11 cellular contexts compared by ENCODE assay signal in genomic region chr9:94919376-94920098, GRCh38.
DNase-seq lines count a peak whose midpoint lies in the region; ATAC-seq and TF ChIP-seq lines count a peak whose summit lies in the region.
"Had no signal": no experiment of that assay in that cellular context is flagged by ENCODE, and none has a peak within 500 bp of the region (broad histone marks: within the 10 kb centered on the region; RNA-seq: fewer than 3 reads in every experiment).

No MANE protein-coding gene starts in this region.

- no peak overlapping the region for H3K27ac ChIP-seq in endodermal cell (ENCODE audit: low read depth, low read length)
- peak overlapping the region; percentile 89 for H3K27ac ChIP-seq in vagina
- H3K27ac ChIP-seq in Peyer's patch: peak overlapping the region in 2 of 4 donors; percentile 76 to 79

- WGBS in endodermal cell (ENCODE audit: insufficient coverage in 1 of 2, insufficient read length in 1 of 2), 2 experiments: 88 to 89% methylated on average over 12 to 17 of the region's 17 CpGs

- TF ChIP-seq POLR2A in vagina (IDR thresholded peaks at IDR 0.05): no peak
- no peak for TF ChIP-seq POLR2A in Peyer's patch (IDR thresholded peaks at IDR 0.05)

- H3K27ac Mint-ChIP-seq in endodermal cell: peak overlapping the region; percentile 35
- peak overlapping the region; percentile 94 for H3K27ac Mint-ChIP-seq in mesothelial cell of epicardium
- H3K27ac Mint-ChIP-seq: T-cell had no signal

- H3K4me1 Mint-ChIP-seq in endodermal cell (peaks cover 38% of the 10 kb centered on the region), mesothelial cell of epicardium (peaks cover 89% of the 10 kb centered on the region)

- TF ChIP-seq CTCF in endodermal cell (conservative IDR thresholded peaks at IDR 0.05): no peak
- no peak for TF ChIP-seq CTCF in mesothelial cell of epicardium (IDR thresholded peaks at IDR 0.05; ENCODE audit: unreplicated experiment)
- no peak for TF ChIP-seq CTCF in vagina (IDR thresholded peaks at IDR 0.05)
- no peak for TF ChIP-seq CTCF in Peyer's patch (IDR thresholded peaks at IDR 0.05)

- ATAC-seq in Right ventricle myocardium superior (ENCODE audit: poor library complexity): peak; percentile 18
- no peak for ATAC-seq in HG03432 (IDR thresholded peaks at IDR 0.05; ENCODE audit: unreplicated experiment)
- ATAC-seq: T-cell had no signal

- H3K27me3 Mint-ChIP-seq in endodermal cell (ENCODE audit: insufficient read depth): no peaks in the 10 kb centered on the region
- no peaks in the 10 kb centered on the region for H3K27me3 Mint-ChIP-seq in mesothelial cell of epicardium (ENCODE audit: low read depth)
- H3K27me3 Mint-ChIP-seq: T-cell had no signal

- H3K4me1 ChIP-seq in endodermal cell (ENCODE audit: control insufficient read depth, insufficient read depth, low read length): peaks cover 9% of the 10 kb centered on the region
- H3K4me1 ChIP-seq in vagina: peaks cover 85% of the 10 kb centered on the region
- H3K4me1 ChIP-seq in Peyer's patch: no peaks in the 10 kb centered on the region

- H3K36me3 ChIP-seq in endodermal cell (ENCODE audit: control insufficient read depth, insufficient read depth, low read length): no peaks in the 10 kb centered on the region
- H3K36me3 ChIP-seq in vagina: no peaks in the 10 kb centered on the region
- H3K36me3 ChIP-seq in Peyer's patch: no peaks in the 10 kb centered on the region

- H3K36me3 Mint-ChIP-seq in endodermal cell (ENCODE audit: low read depth): peaks cover 2% of the 10 kb centered on the region
- H3K36me3 Mint-ChIP-seq in mesothelial cell of epicardium: no peaks in the 10 kb centered on the region

- DNase-seq in Right ventricle myocardium superior: no peak
- DNase-seq in cardiac septum (ENCODE audit: low spot score): no peak
- DNase-seq in endodermal cell: peak; percentile 53
- DNase-seq in mesothelial cell of epicardium (ENCODE audit: low spot score in 2 of 2, unreplicated experiment in 2 of 2): peak in 1 of 2 experiments; percentile 41
- DNase-seq in vagina (ENCODE audit: extremely low spot score in 2 of 2): no peak
- no peak for DNase-seq in stimulated activated CD4-positive, alpha-beta T cell treated with anti-CD3 and anti-CD28 coated beads, Interleukin-1b, Interleukin-23, amount 100 ng/mL, for 48 hours
- no peak for DNase-seq in Peyer's patch
- DNase-seq: effector CD4-positive, alpha-beta T cell; NCI-H1694 treated with DMSO at 0.1 percent for 48 hours; T-cell had no signal

- H3K4me3 ChIP-seq in endodermal cell (ENCODE audit: low read length) (no peak overlapping the region), vagina (no peak overlapping the region), Peyer's patch (no peak overlapping the region)

- no peak overlapping the region for H3K4me3 Mint-ChIP-seq in endodermal cell
- peak overlapping the region; percentile 2 for H3K4me3 Mint-ChIP-seq in mesothelial cell of epicardium
- H3K4me3 Mint-ChIP-seq: T-cell had no signal

- H3K27me3 ChIP-seq in endodermal cell (ENCODE audit: control insufficient read depth, insufficient read depth, low read length, poor library complexity, severe bottlenecking): no peaks in the 10 kb centered on the region
- no peaks in the 10 kb centered on the region for H3K27me3 ChIP-seq in vagina
- H3K27me3 ChIP-seq in Peyer's patch: no peaks in the 10 kb centered on the region

- H3K9ac ChIP-seq in endodermal cell (ENCODE audit: extremely low read depth, low read length, poor library complexity, severe bottlenecking): no peak overlapping the region

- H3K9me3 Mint-ChIP-seq in endodermal cell (no peaks in the 10 kb centered on the region), mesothelial cell of epicardium (no peaks in the 10 kb centered on the region)
- H3K9me3 Mint-ChIP-seq: T-cell had no signal

- intact Hi-C loops in Right ventricle myocardium superior (cut with DNase I): no loop called here
- intact Hi-C loops in cardiac septum (cut with DNase I): loop anchor here (5.0 kb wide), 2 partner anchors 33 to 112 kb away; no protein-coding TSS in a partner anchor
- intact Hi-C loops in vagina (cut with DNase I): no loop called here

- H3K9me3 ChIP-seq in endodermal cell (ENCODE audit: control insufficient read depth, low read length): no peaks in the 10 kb centered on the region
- H3K9me3 ChIP-seq in vagina: no peaks in the 10 kb centered on the region
- no peaks in the 10 kb centered on the region for H3K9me3 ChIP-seq in Peyer's patch
